In genomic region chr15:59437777-59438574, GRCh38 we compare ENCODE assay signal across 8 cellular contexts. TPM values are rescaled to one million over a fixed set of nuclear protein-coding genes. Genes with fewer than 3 reads are reported as not detected.
DNase-seq lines count a peak whose midpoint lies in the region; ATAC-seq and TF ChIP-seq lines count a peak whose summit lies in the region.

TSS of gene FAM81A (plus strand) at chr15:59438186. CDS start at chr15:59458627, 20,441 bp downstream.

- ATAC-seq in GM18520 (IDR thresholded peaks at IDR 0.05; ENCODE audit: unreplicated experiment) (peak; percentile 67), HG03039 (IDR thresholded peaks at IDR 0.05; ENCODE audit: unreplicated experiment) (peak; percentile 71)
- peak; percentile 68 for ATAC-seq in stimulated activated naive CD8-positive, alpha-beta T cell treated with anti-CD3 and anti-CD28 coated beads, Interleukin-15, Interleukin-2, amounts not matched to agents 100 U/mL and 50 U/mL, for 24 hours

- peak; percentile 96 for DNase-seq in AG20443 (ENCODE audit: low spot score)
- peak; percentile 82 for DNase-seq in NCI-H2171 treated with DMSO at 0.1 percent for 48 hours (lab: John Stamatoyannopoulos, UW)
- peak; percentile 75 for DNase-seq in activated CD8-positive, alpha-beta memory T cell treated with anti-CD3 and anti-CD28 coated beads for 24 hours
- DNase-seq in epithelial cell of proximal tubule (ENCODE audit: low read depth), result no peak
- peak; percentile 74 for DNase-seq in middle frontal gyrus (ENCODE audit: extremely low spot score, low spot score)
- peak; percentile 65 for DNase-seq in stimulated activated naive CD8-positive, alpha-beta T cell treated with anti-CD3 and anti-CD28 coated beads, Interleukin-15, Interleukin-2, amounts not matched to agents 100 U/mL and 50 U/mL, for 24 hours

- no peak for TF ChIP-seq CTCF in epithelial cell of proximal tubule (conservative IDR thresholded peaks at IDR 0.05; ENCODE audit: low read depth, low read length)

- peak within 1 kb of the TSS; percentile 65 for H3K4me3 ChIP-seq in epithelial cell of proximal tubule (ENCODE audit: low read depth, low read length)

RNA-seq across cellular contexts. Expression of gene FAM81A, which starts in this region (rescaled TPM):
- total RNA-seq in epithelial cell of proximal tubule, result 3.0 and 5.2 TPM in 2 replicates
